Comparison of ENCODE assay signal across 11 cellular contexts in genomic region chr9:77712533-77713130, GRCh38.
A peak's percentile ranks its signal among the peaks of the same experiment; 100 is the strongest.
DNase-seq lines count a peak whose midpoint lies in the region; ATAC-seq, FAIRE-seq and TF ChIP-seq lines count a peak whose summit lies in the region.
"Had no signal": no experiment of that assay in that cellular context is flagged by ENCODE, and none has a peak within 500 bp of the region (broad histone marks: within the 10 kb centered on the region; RNA-seq: fewer than 3 reads in every experiment).

No MANE protein-coding gene starts in this region.

- CTCF ChIA-PET in PC-9 (lab: Charles Lee) (interaction anchor here (0.6 kb wide), 1 partner anchor 132 kb away, joined by 3 read pairs; no protein-coding TSS in a partner anchor), endothelial cell of umbilical vein (lab: Charles Lee) (interaction anchor here (1.0 to 3.1 kb wide), 2 partner anchors 16 to 39 kb away, joined by 3 to 13 read pairs; no protein-coding TSS in a partner anchor)

- H3K27ac ChIP-seq in PC-9 (no peak overlapping the region), endothelial cell of umbilical vein (ENCODE audit: insufficient read depth, low read depth, low read length) (peak overlapping the region; percentile 97), osteoblast (ENCODE audit: low read depth, low read length) (peak overlapping the region; percentile 69), uterus (peak overlapping the region in 1 of 2 donors; percentile 35)
- H3K27ac ChIP-seq: tibial artery had no signal

- H3K27me3 ChIP-seq in PC-9 (ENCODE audit: insufficient read depth, low read depth), result no peaks in the 10 kb centered on the region
- H3K27me3 ChIP-seq in endothelial cell of umbilical vein (ENCODE audit: control insufficient read depth in 2 of 2, insufficient read depth in 2 of 2, low read length in 2 of 2), result no peaks in the 10 kb centered on the region
- no peaks in the 10 kb centered on the region for H3K27me3 ChIP-seq in osteoblast (ENCODE audit: insufficient read depth, low read length)
- no peaks in the 10 kb centered on the region for H3K27me3 ChIP-seq in uterus
- H3K27me3 ChIP-seq: tibial artery had no signal

- TF ChIP-seq CTCF in PC-9 (conservative IDR thresholded peaks at IDR 0.05), result no peak
- no peak for TF ChIP-seq CTCF in endothelial cell of umbilical vein (IDR thresholded peaks at IDR 0.05; ENCODE audit: extremely low read depth in 1 of 2, insufficient read depth in 1 of 2, low read depth in 1 of 2, low read length in 2 of 2)
- no peak for TF ChIP-seq CTCF in osteoblast (IDR thresholded peaks at IDR 0.05; ENCODE audit: extremely low read depth, low read depth, low read length)
- no peak for TF ChIP-seq CTCF in uterus (IDR thresholded peaks at IDR 0.05)

- H3K36me3 ChIP-seq in PC-9 (ENCODE audit: low read depth) (0 out of 2 replicates have a peak, but pooled peaks cover 6% of the 10 kb centered on the region), endothelial cell of umbilical vein (ENCODE audit: control insufficient read depth in 2 of 2, extremely low read depth in 1 of 2, insufficient read depth in 2 of 2, low read length in 2 of 2) (no peaks in the 10 kb centered on the region), osteoblast (ENCODE audit: insufficient read depth, low read length) (no peaks in the 10 kb centered on the region), uterus (no peaks in the 10 kb centered on the region)
- H3K36me3 ChIP-seq: tibial artery had no signal

- peaks cover 6% of the 10 kb centered on the region; the same call in 1 of the 2 replicates for H3K9me3 ChIP-seq in PC-9 (ENCODE audit: insufficient read depth, low read depth)
- no peaks in the 10 kb centered on the region for H3K9me3 ChIP-seq in endothelial cell of umbilical vein (replicated peaks; ENCODE audit: control insufficient read depth, insufficient read depth, low read length)
- H3K9me3 ChIP-seq in osteoblast (ENCODE audit: low read depth, low read length), result no peaks in the 10 kb centered on the region
- no peaks in the 10 kb centered on the region for H3K9me3 ChIP-seq in uterus
- H3K9me3 ChIP-seq: tibial artery had no signal

- no peak for ATAC-seq in GM21367 (IDR thresholded peaks at IDR 0.05; ENCODE audit: unreplicated experiment)
- ATAC-seq: natural killer cell treated with Interleukin-12 subunit alpha and Interleukin-12 subunit beta and Interleukin-15 and Interleukin-18, amount 100 ng/mL, for 72 hours had no signal

- no peaks in the 10 kb centered on the region for H3K9me2 ChIP-seq in PC-9 (ENCODE audit: insufficient read depth)

- intact Hi-C loops in PC-9 (cut with micrococcal nuclease; ENCODE audit: unreplicated experiment) (loop anchor here (2.0 to 10.0 kb wide), 4 partner anchors 50 to 585 kb away; partner anchors contain the start of gene PSAT1), endothelial cell of umbilical vein (cut with micrococcal nuclease) (loop anchor here (1.0 to 5.0 kb wide), 6 partner anchors 50 to 310 kb away; partner anchors contain the start of gene GNA14), uterus (cut with DNase I; ENCODE audit: low total_unique reads) (no loop called here)

- no peak for TF ChIP-seq POLR2A in endothelial cell of umbilical vein (IDR thresholded peaks at IDR 0.05; ENCODE audit: low read depth, low read length)
- TF ChIP-seq POLR2A in uterus (IDR thresholded peaks at IDR 0.05), result no peak

- H2AFZ ChIP-seq in PC-9 (no peak overlapping the region), endothelial cell of umbilical vein (ENCODE audit: low read depth, low read length) (no peak overlapping the region), osteoblast (ENCODE audit: low read length) (no peak overlapping the region)

- no peaks in the 10 kb centered on the region for H3K9me1 ChIP-seq in endothelial cell of umbilical vein (replicated peaks; ENCODE audit: control insufficient read depth, extremely low read depth, insufficient read depth, low read length)

- POLR2A ChIA-PET in PC-9 (lab: Charles Lee; ENCODE audit: unreplicated experiment) (no interaction called here), endothelial cell of umbilical vein (lab: Charles Lee) (no interaction called here)

- no peaks in the 10 kb centered on the region for H3K79me2 ChIP-seq in PC-9 (ENCODE audit: low read depth)
- no peaks in the 10 kb centered on the region for H3K79me2 ChIP-seq in endothelial cell of umbilical vein (ENCODE audit: control insufficient read depth, insufficient read depth, low read length)
- no peaks in the 10 kb centered on the region for H3K79me2 ChIP-seq in osteoblast (ENCODE audit: insufficient read depth, low read length)

- peak; percentile 16 for DNase-seq in NOMO-1 treated with DMSO at 0.1 percent for 48 hours (lab: John Stamatoyannopoulos, UW; ENCODE audit: unreplicated experiment)
- DNase-seq in NOMO-1 treated with dmso at 0.1 percent for 144 hours (lab: John Stamatoyannopoulos, UW; ENCODE audit: unreplicated experiment), result no peak
- peak; percentile 45 to 76 for DNase-seq in PC-9
- peak; percentile 81 for DNase-seq in endothelial cell of umbilical vein (ENCODE audit: low read depth, low spot score)
- DNase-seq in osteoblast (ENCODE audit: insufficient read length, low spot score, missing footprints), result no peak
- no peak for DNase-seq in NCI-H748 treated with DMSO at 0.1 percent for 48 hours (lab: John Stamatoyannopoulos, UW)
- DNase-seq in uterus, result no peak
- DNase-seq: tibial artery had no signal

- H3F3A ChIP-seq in PC-9 (ENCODE audit: insufficient read depth, low read depth), result peaks cover 25% of the 10 kb centered on the region

- BruUV-seq in PC-9 (replicated peaks; lab: Mats Ljungman, UMichigan), result no TSS peak
- TSS peak; percentile 69 for BruUV-seq in endothelial cell of umbilical vein (replicated peaks; lab: Mats Ljungman, UMichigan)

- dilution Hi-C loops in endothelial cell of umbilical vein (cut with MboI; ENCODE audit: extremely low pct_ligation_motif_present, low sequenced_read_pairs), result no loop called here

- H3K4me3 ChIP-seq in PC-9 (no peak overlapping the region), endothelial cell of umbilical vein (replicated peaks in 1 of 3; ENCODE audit: insufficient read depth in 1 of 3, low read depth in 1 of 3, low read length in 3 of 3) (peak overlapping the region in 1 of 3 experiments; percentile 19), osteoblast (ENCODE audit: insufficient read depth, low read length) (no peak overlapping the region), uterus (no peak overlapping the region)
- H3K4me3 ChIP-seq: tibial artery had no signal

- FAIRE-seq in endothelial cell of umbilical vein (lab: Jason Lieb, UNC), result peak; percentile 72
- FAIRE-seq: A204.1 had no signal

- H3K4me1 ChIP-seq in PC-9 (replicated peaks; ENCODE audit: insufficient read depth), result peaks cover 43% of the 10 kb centered on the region
- peaks cover 69% of the 10 kb centered on the region for H3K4me1 ChIP-seq in endothelial cell of umbilical vein (ENCODE audit: control insufficient read depth, extremely low read depth, insufficient read depth, low read length)
- peaks cover 47% of the 10 kb centered on the region for H3K4me1 ChIP-seq in osteoblast (ENCODE audit: insufficient read depth, low read length)
- peaks cover 0 to under 1% of the 10 kb centered on the region in 2 donors for H3K4me1 ChIP-seq in uterus

- H3K4me2 ChIP-seq in PC-9, result 0 out of 2 replicates have a peak overlapping the region, but pooled peaks have one; percentile 15
- H3K4me2 ChIP-seq in endothelial cell of umbilical vein (ENCODE audit: insufficient read depth, low read length), result peak overlapping the region; percentile 60
- peak overlapping the region; percentile 37 for H3K4me2 ChIP-seq in osteoblast (ENCODE audit: insufficient read depth, low read length)

- peak overlapping the region; percentile 49 for H3K9ac ChIP-seq in endothelial cell of umbilical vein (replicated peaks; ENCODE audit: extremely low read depth, insufficient read depth, low read length)

- H4K20me1 ChIP-seq in PC-9 (ENCODE audit: insufficient read depth) (no peaks in the 10 kb centered on the region), endothelial cell of umbilical vein (replicated peaks; ENCODE audit: control insufficient read depth, extremely low read depth, insufficient read depth, low read length) (no peaks in the 10 kb centered on the region), osteoblast (ENCODE audit: insufficient read depth, low read length) (no peaks in the 10 kb centered on the region)

TF ChIP-seq in endothelial cell of umbilical vein, 7 proteins besides CTCF, POLR2A, EP300 and RAD21:
- TF ChIP-seq MYC (IDR thresholded peaks at IDR 0.05; ENCODE audit: low read depth, low read length) (no peak), POLR2AphosphoS5 (IDR thresholded peaks at IDR 0.05; ENCODE audit: insufficient read depth, low read depth, low read length) (peak; percentile 83), FOS (IDR thresholded peaks at IDR 0.05; ENCODE audit: borderline replicate concordance, insufficient read depth, low read length) (peak; percentile 69), MAX (IDR thresholded peaks at IDR 0.05; ENCODE audit: insufficient read depth, insufficient read length) (no peak), JUN (IDR thresholded peaks at IDR 0.05; ENCODE audit: borderline replicate concordance, insufficient read depth, insufficient read length, low read depth) (peak; percentile 62), EZH2 (IDR thresholded peaks at IDR 0.05; ENCODE audit: borderline replicate concordance, low read depth, low read length, severe bottlenecking) (no peak), GATA2 (IDR thresholded peaks at IDR 0.05; ENCODE audit: insufficient read depth, insufficient read length, low read depth, low read length) (peak; percentile 98)

Comparison
In these comparisons a context has a peak if more than half of its experiments do, and no peak if none do; other contexts are left out.
1. DNase-seq: peak in NOMO-1 treated with DMSO at 0.1 percent for 48 hours (single experiment), PC-9 (2 of 2) and endothelial cell of umbilical vein (single experiment); none in NOMO-1 treated with dmso at 0.1 percent for 144 hours (single experiment), osteoblast (single experiment), NCI-H748 treated with DMSO at 0.1 percent for 48 hours (single experiment) and uterus (0 of 2).
2. Peak in every context shown above with its lines, with median percentiles within 50 percentile points of each other: H3K4me2 ChIP-seq.